In genomic region chr15:100887211-100887913, GRCh38 we compare ENCODE assay signal across 34 cellular contexts. TPM values are rescaled to one million over a fixed set of nuclear protein-coding genes. Genes with fewer than 3 reads are reported as not detected.
"Had no signal": no experiment of that assay in that cellular context is flagged by ENCODE, and none has a peak within 500 bp of the region (broad histone marks: within the 10 kb centered on the region; RNA-seq: fewer than 3 reads in every experiment).

No MANE protein-coding gene starts in this region.

- H3K4me3 ChIP-seq: K562, PC-9 had no signal

- H3K4me2 ChIP-seq: PC-9 had no signal

- H3K4me3 Mint-ChIP-seq: activated B cell treated with CpG ODN at 0.5 μM for 24 hours; activated CD4-positive, alpha-beta memory T cell treated with anti-CD3 and anti-CD28 coated beads for 36 hours; activated naive CD4-positive, alpha-beta T cell treated with anti-CD3 and anti-CD28 coated beads, Interleukin-2, amount 10 ng/mL, durations not matched to agents 7 days and 5 days; activated naive CD8-positive, alpha-beta T cell; activated naive CD8-positive, alpha-beta T cell treated with anti-CD3 and anti-CD28 coated beads, Interleukin-2, amount 50 U/mL, for 24 hours; activated T-cell treated with anti-CD3 and anti-CD28 coated beads, Interleukin-2, amount 50 U/mL, for 4 hours; activated T-helper 1 cell treated with anti-CD3 and anti-CD28 coated beads, Interleukin-12 subunit alpha, Interleukin-12 subunit beta, Interleukin-2, Interleukin-4 antibody, amounts not matched to agents 30 ng/mL and 10 ng/mL and 1 ng/mL, durations not matched to agents 14 hours and 24 hours and 36 hours; brain had no signal

- H2AFZ ChIP-seq: PC-9 had no signal

- H3K4me1 Mint-ChIP-seq: activated B cell treated with CpG ODN at 0.5 μM for 24 hours had no signal

- ATAC-seq: activated naive CD8-positive, alpha-beta T cell treated with anti-CD3 and anti-CD28 coated beads, Interleukin-2, amount 50 U/mL, for 24 hours; activated T-cell treated with anti-CD3 and anti-CD28 coated beads, Interleukin-2, amount 50 U/mL, for 4 hours; K562; Right ventricle myocardium inferior; SK-N-SH treated with all-trans-retinoic acid at 6 μM for 48 hours had no signal

- H3K27ac Mint-ChIP-seq: activated B cell treated with CpG ODN at 0.5 μM for 24 hours; activated CD4-positive, alpha-beta memory T cell treated with anti-CD3 and anti-CD28 coated beads for 36 hours; activated naive CD4-positive, alpha-beta T cell treated with anti-CD3 and anti-CD28 coated beads, Interleukin-2, amount 10 ng/mL, durations not matched to agents 7 days and 5 days; activated naive CD8-positive, alpha-beta T cell; activated naive CD8-positive, alpha-beta T cell treated with anti-CD3 and anti-CD28 coated beads, Interleukin-2, amount 50 U/mL, for 24 hours; activated T-helper 1 cell treated with anti-CD3 and anti-CD28 coated beads, Interleukin-12 subunit alpha, Interleukin-12 subunit beta, Interleukin-2, Interleukin-4 antibody, amounts not matched to agents 30 ng/mL and 10 ng/mL and 1 ng/mL, durations not matched to agents 14 hours and 24 hours and 36 hours; brain had no signal

- H3K27ac ChIP-seq: PC-9 had no signal

- H3K9me3 Mint-ChIP-seq: activated B cell treated with CpG ODN at 0.5 μM for 24 hours; activated CD4-positive, alpha-beta memory T cell treated with anti-CD3 and anti-CD28 coated beads for 36 hours; activated naive CD4-positive, alpha-beta T cell treated with anti-CD3 and anti-CD28 coated beads, Interleukin-2, amount 10 ng/mL, durations not matched to agents 7 days and 5 days; activated naive CD8-positive, alpha-beta T cell treated with anti-CD3 and anti-CD28 coated beads, Interleukin-2, amount 50 U/mL, for 24 hours; activated T-cell treated with anti-CD3 and anti-CD28 coated beads, Interleukin-2, amount 50 U/mL, for 4 hours; activated T-helper 1 cell treated with anti-CD3 and anti-CD28 coated beads, Interleukin-12 subunit alpha, Interleukin-12 subunit beta, Interleukin-2, Interleukin-4 antibody, amounts not matched to agents 30 ng/mL and 10 ng/mL and 1 ng/mL, durations not matched to agents 14 hours and 24 hours and 36 hours had no signal

- DNase-seq: activated B cell treated with CpG ODN at 0.5 μM for 24 hours; activated CD4-positive, alpha-beta memory T cell treated with anti-CD3 and anti-CD28 coated beads for 36 hours; activated CD4-positive, alpha-beta T cell treated with anti-CD3 and anti-CD28 coated beads for 4 hours; activated CD4-positive, alpha-beta T cell treated with anti-CD3 and anti-CD28 coated beads, Interleukin-2, amount 50 U/mL, for 1 hour; activated CD4-positive, CD25-positive, alpha-beta regulatory T cell treated with anti-CD3 and anti-CD28 coated beads, Interleukin-2, amount 50 U/mL, for 72 hours; activated CD8-positive, alpha-beta memory T cell treated with anti-CD3 and anti-CD28 coated beads, Interleukin-2, amount 50 U/mL, for 4 hours; activated effector memory CD4-positive, alpha-beta T cell treated with Interleukin-2 at 50 U/mL for 16 hours; activated naive CD4-positive, alpha-beta T cell treated with anti-CD3 and anti-CD28 coated beads, Interleukin-2, amount 10 ng/mL, durations not matched to agents 7 days and 5 days; activated naive CD8-positive, alpha-beta T cell treated with anti-CD3 and anti-CD28 coated beads, Interleukin-2, amount 50 U/mL, for 24 hours; activated T-cell treated with anti-CD3 and anti-CD28 coated beads for 4 hours; activated T-cell treated with anti-CD3 and anti-CD28 coated beads, Interleukin-2, amount 50 U/mL, for 4 hours; anterior cingulate cortex; NCI-H1092 treated with DMSO at 0.1 percent for 48 hours; NCI-H1417; NCI-H146; NCI-H187; NCI-H2029 treated with DMSO at 0.1 percent for 48 hours; NCI-H2107; NCI-H2171; NCI-H510A; NCI-H526; NCI-H748 treated with DMSO at 0.1 percent for 48 hours; NK-92 treated with Interleukin-12 subunit alpha and Interleukin-12 subunit beta, amount 100 ng/mL, for 24 hours; SIG-M5; T-helper 1 cell; T-helper 2 cell; T-helper 9 cell had no signal

- H3K36me3 Mint-ChIP-seq: activated CD4-positive, alpha-beta memory T cell treated with anti-CD3 and anti-CD28 coated beads for 36 hours; activated naive CD4-positive, alpha-beta T cell treated with anti-CD3 and anti-CD28 coated beads, Interleukin-2, amount 10 ng/mL, durations not matched to agents 7 days and 5 days; activated naive CD8-positive, alpha-beta T cell; brain had no signal

RNA-seq across cellular contexts. Expression of gene ALDH1A3, which starts 7.7 kb away (rescaled TPM):
- total RNA-seq: activated B cell treated with CpG ODN at 0.5 μM for 24 hours; activated CD4-positive, alpha-beta memory T cell treated with anti-CD3 and anti-CD28 coated beads for 36 hours; activated T-helper 1 cell treated with anti-CD3 and anti-CD28 coated beads, Interleukin-12 subunit alpha, Interleukin-12 subunit beta, Interleukin-2, Interleukin-4 antibody, amounts not matched to agents 30 ng/mL and 10 ng/mL and 1 ng/mL, durations not matched to agents 14 hours and 24 hours and 36 hours had no signal
- polyA plus RNA-seq: K562 had no signal
